In genomic region chr18:23134780-23135678, GRCh38 we compare ENCODE assay signal across 1 cellular context.
TF ChIP-seq lines count a peak whose summit lies in the region.

A gene with protein sequence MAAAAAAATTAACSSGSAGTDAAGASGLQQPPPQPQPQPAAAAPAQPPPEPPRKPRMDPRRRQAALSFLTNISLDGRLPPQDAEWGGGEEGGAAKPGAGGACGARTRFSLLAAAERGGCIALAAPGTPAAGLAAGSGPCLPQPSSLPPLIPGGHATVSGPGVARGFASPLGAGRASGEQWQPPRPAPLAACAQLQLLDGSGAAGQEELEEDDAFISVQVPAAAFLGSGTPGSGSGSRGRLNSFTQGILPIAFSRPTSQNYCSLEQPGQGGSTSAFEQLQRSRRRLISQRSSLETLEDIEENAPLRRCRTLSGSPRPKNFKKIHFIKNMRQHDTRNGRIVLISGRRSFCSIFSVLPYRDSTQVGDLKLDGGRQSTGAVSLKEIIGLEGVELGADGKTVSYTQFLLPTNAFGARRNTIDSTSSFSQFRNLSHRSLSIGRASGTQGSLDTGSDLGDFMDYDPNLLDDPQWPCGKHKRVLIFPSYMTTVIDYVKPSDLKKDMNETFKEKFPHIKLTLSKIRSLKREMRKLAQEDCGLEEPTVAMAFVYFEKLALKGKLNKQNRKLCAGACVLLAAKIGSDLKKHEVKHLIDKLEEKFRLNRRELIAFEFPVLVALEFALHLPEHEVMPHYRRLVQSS (plus strand): TSS chr18:23135485. CDS start chr18:23135763, 278 bp downstream.

TF ChIP-seq in GM12878, 131 proteins besides CTCF, POLR2A, EP300 and RAD21 (continued from another document and continues in another):
- TF ChIP-seq REST (IDR thresholded peaks at IDR 0.05; ENCODE audit: low read depth, low read length) = no peak
- no peak for TF ChIP-seq PRDM15 (CRISPR knock-in tag; IDR thresholded peaks at IDR 0.05)
- TF ChIP-seq SMC3 (IDR thresholded peaks at IDR 0.05; ENCODE audit: borderline replicate concordance, low read length) = no peak
- no peak for TF ChIP-seq RB1 (IDR thresholded peaks at IDR 0.05; ENCODE audit: borderline replicate concordance)
- TF ChIP-seq USF1 (IDR thresholded peaks at IDR 0.05; ENCODE audit: borderline replicate concordance, extremely low read length, insufficient read depth, low read depth, low read length) = no peak
- TF ChIP-seq CEBPB (IDR thresholded peaks at IDR 0.05; ENCODE audit: borderline replicate concordance in 1 of 2, low read depth in 2 of 2, low read length in 2 of 2) = no peak
- TF ChIP-seq, protein P1, sequence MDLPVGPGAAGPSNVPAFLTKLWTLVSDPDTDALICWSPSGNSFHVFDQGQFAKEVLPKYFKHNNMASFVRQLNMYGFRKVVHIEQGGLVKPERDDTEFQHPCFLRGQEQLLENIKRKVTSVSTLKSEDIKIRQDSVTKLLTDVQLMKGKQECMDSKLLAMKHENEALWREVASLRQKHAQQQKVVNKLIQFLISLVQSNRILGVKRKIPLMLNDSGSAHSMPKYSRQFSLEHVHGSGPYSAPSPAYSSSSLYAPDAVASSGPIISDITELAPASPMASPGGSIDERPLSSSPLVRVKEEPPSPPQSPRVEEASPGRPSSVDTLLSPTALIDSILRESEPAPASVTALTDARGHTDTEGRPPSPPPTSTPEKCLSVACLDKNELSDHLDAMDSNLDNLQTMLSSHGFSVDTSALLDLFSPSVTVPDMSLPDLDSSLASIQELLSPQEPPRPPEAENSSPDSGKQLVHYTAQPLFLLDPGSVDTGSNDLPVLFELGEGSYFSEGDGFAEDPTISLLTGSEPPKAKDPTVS (IDR thresholded peaks at IDR 0.05; ENCODE audit: low read depth, low read length) = no peak
- TF ChIP-seq ASH2L (IDR thresholded peaks at IDR 0.05; ENCODE audit: borderline replicate concordance, low read depth) = no peak
- TF ChIP-seq NFXL1 (IDR thresholded peaks at IDR 0.05; ENCODE audit: borderline replicate concordance) = no peak
- peak; percentile 4; the same call in 1 of the 3 replicates for TF ChIP-seq POU2F2 (IDR thresholded peaks at IDR 0.05; ENCODE audit: borderline replicate concordance, low read depth, low read length)
- TF ChIP-seq, protein P2, sequence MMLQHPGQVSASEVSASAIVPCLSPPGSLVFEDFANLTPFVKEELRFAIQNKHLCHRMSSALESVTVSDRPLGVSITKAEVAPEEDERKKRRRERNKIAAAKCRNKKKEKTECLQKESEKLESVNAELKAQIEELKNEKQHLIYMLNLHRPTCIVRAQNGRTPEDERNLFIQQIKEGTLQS (IDR thresholded peaks at IDR 0.05; ENCODE audit: borderline replicate concordance, extremely low read depth, low read depth, low read length) = no peak
- no peak for TF ChIP-seq NRF1 (conservative IDR thresholded peaks at IDR 0.05; ENCODE audit: low read depth, low read length)
- TF ChIP-seq IRF4 (IDR thresholded peaks at IDR 0.05; ENCODE audit: low read depth, low read length) = no peak
- TF ChIP-seq YY1 (IDR thresholded peaks at IDR 0.05; ENCODE audit: low read depth, low read length) = no peak
- TF ChIP-seq, protein P3, sequence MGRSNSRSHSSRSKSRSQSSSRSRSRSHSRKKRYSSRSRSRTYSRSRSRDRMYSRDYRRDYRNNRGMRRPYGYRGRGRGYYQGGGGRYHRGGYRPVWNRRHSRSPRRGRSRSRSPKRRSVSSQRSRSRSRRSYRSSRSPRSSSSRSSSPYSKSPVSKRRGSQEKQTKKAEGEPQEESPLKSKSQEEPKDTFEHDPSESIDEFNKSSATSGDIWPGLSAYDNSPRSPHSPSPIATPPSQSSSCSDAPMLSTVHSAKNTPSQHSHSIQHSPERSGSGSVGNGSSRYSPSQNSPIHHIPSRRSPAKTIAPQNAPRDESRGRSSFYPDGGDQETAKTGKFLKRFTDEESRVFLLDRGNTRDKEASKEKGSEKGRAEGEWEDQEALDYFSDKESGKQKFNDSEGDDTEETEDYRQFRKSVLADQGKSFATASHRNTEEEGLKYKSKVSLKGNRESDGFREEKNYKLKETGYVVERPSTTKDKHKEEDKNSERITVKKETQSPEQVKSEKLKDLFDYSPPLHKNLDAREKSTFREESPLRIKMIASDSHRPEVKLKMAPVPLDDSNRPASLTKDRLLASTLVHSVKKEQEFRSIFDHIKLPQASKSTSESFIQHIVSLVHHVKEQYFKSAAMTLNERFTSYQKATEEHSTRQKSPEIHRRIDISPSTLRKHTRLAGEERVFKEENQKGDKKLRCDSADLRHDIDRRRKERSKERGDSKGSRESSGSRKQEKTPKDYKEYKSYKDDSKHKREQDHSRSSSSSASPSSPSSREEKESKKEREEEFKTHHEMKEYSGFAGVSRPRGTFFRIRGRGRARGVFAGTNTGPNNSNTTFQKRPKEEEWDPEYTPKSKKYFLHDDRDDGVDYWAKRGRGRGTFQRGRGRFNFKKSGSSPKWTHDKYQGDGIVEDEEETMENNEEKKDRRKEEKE (IDR thresholded peaks at IDR 0.05) = no peak
- TF ChIP-seq MTA3 (IDR thresholded peaks at IDR 0.05; ENCODE audit: borderline replicate concordance, low read length) = no peak; the same call in 1 of the 2 replicates
- peak; percentile 63 for TF ChIP-seq MXI1 (IDR thresholded peaks at IDR 0.05; ENCODE audit: low read depth, low read length)
- no peak for TF ChIP-seq E2F8 (IDR thresholded peaks at IDR 0.05; ENCODE audit: low read depth, partially characterized antibody)
- TF ChIP-seq, protein P4, sequence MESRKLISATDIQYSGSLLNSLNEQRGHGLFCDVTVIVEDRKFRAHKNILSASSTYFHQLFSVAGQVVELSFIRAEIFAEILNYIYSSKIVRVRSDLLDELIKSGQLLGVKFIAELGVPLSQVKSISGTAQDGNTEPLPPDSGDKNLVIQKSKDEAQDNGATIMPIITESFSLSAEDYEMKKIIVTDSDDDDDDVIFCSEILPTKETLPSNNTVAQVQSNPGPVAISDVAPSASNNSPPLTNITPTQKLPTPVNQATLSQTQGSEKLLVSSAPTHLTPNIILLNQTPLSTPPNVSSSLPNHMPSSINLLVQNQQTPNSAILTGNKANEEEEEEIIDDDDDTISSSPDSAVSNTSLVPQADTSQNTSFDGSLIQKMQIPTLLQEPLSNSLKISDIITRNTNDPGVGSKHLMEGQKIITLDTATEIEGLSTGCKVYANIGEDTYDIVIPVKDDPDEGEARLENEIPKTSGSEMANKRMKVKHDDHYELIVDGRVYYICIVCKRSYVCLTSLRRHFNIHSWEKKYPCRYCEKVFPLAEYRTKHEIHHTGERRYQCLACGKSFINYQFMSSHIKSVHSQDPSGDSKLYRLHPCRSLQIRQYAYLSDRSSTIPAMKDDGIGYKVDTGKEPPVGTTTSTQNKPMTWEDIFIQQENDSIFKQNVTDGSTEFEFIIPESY (IDR thresholded peaks at IDR 0.05) = no peak
- no peak for TF ChIP-seq GABPA (IDR thresholded peaks at IDR 0.05; ENCODE audit: low read depth)
- TF ChIP-seq, protein P5, sequence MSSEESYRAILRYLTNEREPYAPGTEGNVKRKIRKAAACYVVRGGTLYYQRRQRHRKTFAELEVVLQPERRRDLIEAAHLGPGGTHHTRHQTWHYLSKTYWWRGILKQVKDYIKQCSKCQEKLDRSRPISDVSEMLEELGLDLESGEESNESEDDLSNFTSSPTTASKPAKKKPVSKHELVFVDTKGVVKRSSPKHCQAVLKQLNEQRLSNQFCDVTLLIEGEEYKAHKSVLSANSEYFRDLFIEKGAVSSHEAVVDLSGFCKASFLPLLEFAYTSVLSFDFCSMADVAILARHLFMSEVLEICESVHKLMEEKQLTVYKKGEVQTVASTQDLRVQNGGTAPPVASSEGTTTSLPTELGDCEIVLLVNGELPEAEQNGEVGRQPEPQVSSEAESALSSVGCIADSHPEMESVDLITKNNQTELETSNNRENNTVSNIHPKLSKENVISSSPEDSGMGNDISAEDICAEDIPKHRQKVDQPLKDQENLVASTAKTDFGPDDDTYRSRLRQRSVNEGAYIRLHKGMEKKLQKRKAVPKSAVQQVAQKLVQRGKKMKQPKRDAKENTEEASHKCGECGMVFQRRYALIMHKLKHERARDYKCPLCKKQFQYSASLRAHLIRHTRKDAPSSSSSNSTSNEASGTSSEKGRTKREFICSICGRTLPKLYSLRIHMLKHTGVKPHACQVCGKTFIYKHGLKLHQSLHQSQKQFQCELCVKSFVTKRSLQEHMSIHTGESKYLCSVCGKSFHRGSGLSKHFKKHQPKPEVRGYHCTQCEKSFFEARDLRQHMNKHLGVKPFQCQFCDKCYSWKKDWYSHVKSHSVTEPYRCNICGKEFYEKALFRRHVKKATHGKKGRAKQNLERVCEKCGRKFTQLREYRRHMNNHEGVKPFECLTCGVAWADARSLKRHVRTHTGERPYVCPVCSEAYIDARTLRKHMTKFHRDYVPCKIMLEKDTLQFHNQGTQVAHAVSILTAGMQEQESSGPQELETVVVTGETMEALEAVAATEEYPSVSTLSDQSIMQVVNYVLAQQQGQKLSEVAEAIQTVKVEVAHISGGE (CRISPR knock-in tag; IDR thresholded peaks at IDR 0.05) = no peak
- no peak for TF ChIP-seq PAX5 (IDR thresholded peaks at IDR 0.05; ENCODE audit: borderline replicate concordance, low read depth, low read length)
- no peak for TF ChIP-seq SP1 (IDR thresholded peaks at IDR 0.05; ENCODE audit: low read depth, low read length)
- no peak for TF ChIP-seq KDM1A (IDR thresholded peaks at IDR 0.05; ENCODE audit: borderline replicate concordance)
- no peak for TF ChIP-seq CREM (IDR thresholded peaks at IDR 0.05; ENCODE audit: low read depth)
- TF ChIP-seq EED (IDR thresholded peaks at IDR 0.05; ENCODE audit: low read depth) = no peak; the same call in 1 of the 2 replicates
- no peak for TF ChIP-seq PAX8 (IDR thresholded peaks at IDR 0.05)
- TF ChIP-seq CBX5 (IDR thresholded peaks at IDR 0.05; ENCODE audit: low read depth) = no peak
- TF ChIP-seq ZNF622 (IDR thresholded peaks at IDR 0.05) = no peak
- TF ChIP-seq ZNF384 (IDR thresholded peaks at IDR 0.05; ENCODE audit: borderline replicate concordance, low read depth, low read length) = no peak
